ENCODE assay signal across 11 cellular contexts in the genomic region with DNA sequence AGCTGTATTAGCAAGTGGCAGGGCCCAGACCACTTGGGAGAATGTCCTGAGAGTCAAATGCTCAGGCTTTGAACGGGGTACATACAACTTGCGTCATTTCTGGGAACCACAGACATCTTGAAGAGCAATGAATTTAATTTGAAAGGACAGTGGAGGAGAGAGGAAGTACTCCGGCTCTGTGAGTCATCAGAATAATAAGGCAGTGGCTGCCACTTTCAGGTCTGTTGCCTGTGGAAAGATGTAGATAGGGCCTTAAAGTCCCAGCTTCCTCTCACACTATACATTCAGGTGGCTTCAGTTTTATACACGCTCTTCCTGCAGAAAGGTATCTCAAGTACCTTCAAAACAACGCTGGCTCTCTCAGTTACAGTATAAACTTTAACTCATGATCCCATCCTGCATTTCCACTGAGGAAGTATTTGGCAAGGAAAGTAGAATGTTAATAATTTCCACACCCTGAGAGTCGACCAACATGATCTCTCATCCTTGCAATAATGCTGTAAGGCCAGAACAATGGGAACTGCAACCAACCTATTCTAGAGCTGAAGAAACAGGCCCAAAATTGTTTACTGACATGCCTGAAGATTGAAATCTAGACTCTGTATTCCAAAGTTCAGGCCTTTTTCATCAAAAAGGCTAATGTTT. TPM values are rescaled to one million over a fixed set of nuclear protein-coding genes. Genes with fewer than 3 reads are reported as not detected.
A peak's percentile ranks its signal among the peaks of the same experiment; 100 is the strongest.
DNase-seq lines count a peak whose midpoint lies in the region; ATAC-seq and TF ChIP-seq lines count a peak whose summit lies in the region.
"Had no signal": no experiment of that assay in that cellular context is flagged by ENCODE, and none has a peak within 500 bp of the region (broad histone marks: within the 10 kb centered on the region; RNA-seq: fewer than 3 reads in every experiment).

No MANE protein-coding gene starts in this region.

- ATAC-seq in HG03565 (IDR thresholded peaks at IDR 0.05; ENCODE audit: unreplicated experiment) (no peak), GM19397 (IDR thresholded peaks at IDR 0.05; ENCODE audit: unreplicated experiment) (no peak)
- ATAC-seq in natural killer cell treated with Interleukin-12 subunit alpha and Interleukin-12 subunit beta and Interleukin-15 and Interleukin-18, amount 100 ng/mL, for 72 hours, result no peak

- H3K9me3 Mint-ChIP-seq in natural killer cell treated with Interleukin-12 subunit alpha and Interleukin-12 subunit beta and Interleukin-15 and Interleukin-18, amount 100 ng/mL, for 72 hours, result peaks cover under 1% of the 10 kb centered on the region
- H3K9me3 Mint-ChIP-seq: neural crest cell had no signal

- no peaks in the 10 kb centered on the region for H3K9me3 ChIP-seq in BE2C

- peaks cover 29% of the 10 kb centered on the region for H3K4me1 ChIP-seq in BE2C

- no peaks in the 10 kb centered on the region for H3K27me3 ChIP-seq in BE2C

- H3K27me3 Mint-ChIP-seq in natural killer cell treated with Interleukin-12 subunit alpha and Interleukin-12 subunit beta and Interleukin-15 and Interleukin-18, amount 100 ng/mL, for 72 hours, result peaks cover 21 to 39% of the 10 kb centered on the region in 2 donors

- H3K4me3 ChIP-seq in BE2C (ENCODE audit: low read depth, low read length), result no peak overlapping the region
- no peak overlapping the region for H3K4me3 ChIP-seq in fibroblast of the aortic adventitia (ENCODE audit: low read depth, low read length)

- no peak overlapping the region for H3K4me3 Mint-ChIP-seq in natural killer cell treated with Interleukin-12 subunit alpha and Interleukin-12 subunit beta and Interleukin-15 and Interleukin-18, amount 100 ng/mL, for 72 hours
- H3K4me3 Mint-ChIP-seq: neural crest cell had no signal

- H3K4me1 Mint-ChIP-seq in natural killer cell treated with Interleukin-12 subunit alpha and Interleukin-12 subunit beta and Interleukin-15 and Interleukin-18, amount 100 ng/mL, for 72 hours (ENCODE audit: low read depth in 2 of 2), result no peaks in the 10 kb centered on the region
- H3K4me1 Mint-ChIP-seq: neural crest cell had no signal

- no peaks in the 10 kb centered on the region for H3K36me3 ChIP-seq in BE2C

- DNase-seq in BE2C (peak; percentile 63), HCEC 1CT (peak; percentile 57), fibroblast of the aortic adventitia (ENCODE audit: low read depth) (peak; percentile 66), NCI-H446 (lab: John Stamatoyannopoulos, UW) (no peak)
- DNase-seq in natural killer cell treated with Interleukin-12 subunit alpha and Interleukin-12 subunit beta and Interleukin-15 and Interleukin-18, amount 100 ng/mL, for 72 hours (ENCODE audit: low spot score), result no peak
- DNase-seq: erythroblast, NCI-H2107 had no signal

- H3K36me3 Mint-ChIP-seq in natural killer cell treated with Interleukin-12 subunit alpha and Interleukin-12 subunit beta and Interleukin-15 and Interleukin-18, amount 100 ng/mL, for 72 hours, result no peaks in the 10 kb centered on the region

- no peak overlapping the region for H3K27ac Mint-ChIP-seq in natural killer cell treated with Interleukin-12 subunit alpha and Interleukin-12 subunit beta and Interleukin-15 and Interleukin-18, amount 100 ng/mL, for 72 hours

- no peak for TF ChIP-seq CTCF in BE2C (IDR thresholded peaks at IDR 0.05; ENCODE audit: low read depth, low read length)
- TF ChIP-seq CTCF in fibroblast of the aortic adventitia (IDR thresholded peaks at IDR 0.05; ENCODE audit: insufficient read depth, low read length), result no peak

TF ChIP-seq in PFSK-1, 5 proteins besides CTCF, POLR2A, EP300 and RAD21:
- TF ChIP-seq FOXP2 (optimal IDR thresholded peaks at IDR 0.05; ENCODE audit: borderline replicate concordance, extremely low read depth, extremely low read length, insufficient read depth) (no peak), SIN3A (IDR thresholded peaks at IDR 0.05; ENCODE audit: borderline replicate concordance, insufficient read depth, low read length) (peak; percentile 44; the same call in 1 of the 2 replicates), REST (IDR thresholded peaks at IDR 0.05; ENCODE audit: insufficient read depth in 1 of 2, low read depth in 2 of 2, low read length in 2 of 2) (0 out of 4 replicates have a peak, but pooled peaks of 1 of the 2 experiments have one; percentile 9)

RNA-seq across cellular contexts. Expression of gene PRUNE2, which starts 6.8 kb away (rescaled TPM):
- 24.7 TPM for polyA plus RNA-seq in BE2C (2012; ENCODE audit: insufficient read depth, insufficient read length, low read depth)
- 2.1 TPM for polyA plus RNA-seq in PFSK-1 (2012; ENCODE audit: insufficient read length, low read depth)
- total RNA-seq in fibroblast of the aortic adventitia (ENCODE audit: low replicate concordance), result 14.7 and 122 TPM in 2 replicates
- total RNA-seq in natural killer cell treated with Interleukin-12 subunit alpha and Interleukin-12 subunit beta and Interleukin-15 and Interleukin-18, amount 100 ng/mL, for 72 hours, result under 1 TPM; 0.45 to 0.57 TPM

Comparison
In these comparisons a context has a peak if more than half of its experiments do, and no peak if none do; other contexts are left out.
1. DNase-seq: peak in BE2C (single experiment), HCEC 1CT (single experiment) and fibroblast of the aortic adventitia (single experiment); none in natural killer cell treated with Interleukin-12 subunit alpha and Interleukin-12 subunit beta and Interleukin-15 and Interleukin-18, amount 100 ng/mL, for 72 hours (single experiment) and NCI-H446 (0 of 2).
2. RNA of gene PRUNE2, which starts 6.8 kb away (total RNA-seq): 14.7 to 122 TPM in fibroblast of the aortic adventitia; 0.45 to 0.57 TPM in natural killer cell treated with Interleukin-12 subunit alpha and Interleukin-12 subunit beta and Interleukin-15 and Interleukin-18, amount 100 ng/mL, for 72 hours; every median in the first group is over 10 times any median in the second.